23 cellular contexts compared by ENCODE assay signal in genomic region chr2:128427356-128427755, GRCh38.
DNase-seq lines count a peak whose midpoint lies in the region; TF ChIP-seq lines count a peak whose summit lies in the region.
"Had no signal": no experiment of that assay in that cellular context is flagged by ENCODE, and none has a peak within 500 bp of the region (broad histone marks: within the 10 kb centered on the region; RNA-seq: fewer than 3 reads in every experiment).

No MANE protein-coding gene starts in this region.

- H3K27me3 ChIP-seq in sigmoid colon = no peaks in the 10 kb centered on the region
- H3K27me3 ChIP-seq: Peyer's patch, SJSA1 had no signal

- H3K9me3 ChIP-seq in sigmoid colon = peaks cover 0 to 5% (median 0%) of the 10 kb centered on the region in 4 donors
- H3K9me3 ChIP-seq: Peyer's patch, SJSA1 had no signal

- H3K9me3 Mint-ChIP-seq in endothelial cell (ENCODE audit: unreplicated experiment) = no peaks in the 10 kb centered on the region

- intact Hi-C loops in sigmoid colon (cut with DNase I) = no loop called here

- no peak overlapping the region for H3K4me3 ChIP-seq in sigmoid colon
- H3K4me3 ChIP-seq: Peyer's patch, SJSA1 had no signal

- no peaks in the 10 kb centered on the region for H3K4me1 ChIP-seq in sigmoid colon
- H3K4me1 ChIP-seq: Peyer's patch had no signal

- H3K27me3 Mint-ChIP-seq in endothelial cell (ENCODE audit: unreplicated experiment) = no peaks in the 10 kb centered on the region

- WGBS in sigmoid colon, 2 donors = 56 to 78% methylated on average over 5 of the region's 5 CpGs

- peaks cover 4% of the 10 kb centered on the region for H3K4me1 Mint-ChIP-seq in endothelial cell (ENCODE audit: unreplicated experiment)
- H3K4me1 Mint-ChIP-seq: CD8-positive, alpha-beta memory T cell had no signal

- no peak overlapping the region for H3K27ac Mint-ChIP-seq in endothelial cell (ENCODE audit: unreplicated experiment)

- H3K36me3 ChIP-seq in sigmoid colon = no peaks in the 10 kb centered on the region
- H3K36me3 ChIP-seq: Peyer's patch, SJSA1 had no signal

- no peak overlapping the region for H3K27ac ChIP-seq in sigmoid colon
- H3K27ac ChIP-seq: HL-60, Peyer's patch had no signal

- H3K4me3 Mint-ChIP-seq in endothelial cell (ENCODE audit: unreplicated experiment) = peak overlapping the region; percentile 6
- H3K4me3 Mint-ChIP-seq: CD8-positive, alpha-beta memory T cell had no signal

- H3K36me3 Mint-ChIP-seq in endothelial cell (ENCODE audit: low read depth, unreplicated experiment) = no peaks in the 10 kb centered on the region

- TF ChIP-seq EP300 in sigmoid colon (IDR thresholded peaks at IDR 0.05) = no peak

- peak; percentile 50 for DNase-seq in activated effector memory CD4-positive, alpha-beta T cell treated with anti-CD3 and anti-CD28 coated beads, Interleukin-2, amount 50 U/mL, for 16 hours
- DNase-seq in activated effector memory CD4-positive, alpha-beta T cell treated with Interleukin-2 at 50 U/mL for 16 hours = no peak
- peak; percentile 7 for DNase-seq in NCI-H69 (lab: John Stamatoyannopoulos, UW)
- no peak for DNase-seq in endothelial cell (ENCODE audit: low spot score)
- peak; percentile 13 for DNase-seq in sigmoid colon
- no peak for DNase-seq in occipital lobe (lab: John Stamatoyannopoulos, UW)
- DNase-seq in iPS-NIHi7 (ENCODE audit: extremely low spot score) = no peak
- DNase-seq in NCI-H146 treated with DMSO at 0.1 percent for 48 hours (lab: John Stamatoyannopoulos, UW; ENCODE audit: unreplicated experiment) = no peak
- DNase-seq: 8988T; C1 segment of cervical spinal cord; Calu3; CD8-positive, alpha-beta memory T cell; GOT3; KBM-7; NCI-H1105; NCI-H146; NCI-H2029 treated with DMSO at 0.1 percent for 48 hours; NCI-H2171; NCI-H345; NCI-H524 treated with DMSO at 0.1 percent for 48 hours had no signal

- TF ChIP-seq POLR2A in sigmoid colon (IDR thresholded peaks at IDR 0.05) = no peak

- TF ChIP-seq CTCF in endothelial cell (IDR thresholded peaks at IDR 0.05; ENCODE audit: unreplicated experiment) (no peak), sigmoid colon (IDR thresholded peaks at IDR 0.05) (no peak)

Comparison
In these comparisons a context has a peak if more than half of its experiments do, and no peak if none do; other contexts are left out.
1. DNase-seq: peak in activated effector memory CD4-positive, alpha-beta T cell treated with anti-CD3 and anti-CD28 coated beads, Interleukin-2, amount 50 U/mL, for 16 hours (single experiment), NCI-H69 (single experiment) and sigmoid colon (single experiment); none in activated effector memory CD4-positive, alpha-beta T cell treated with Interleukin-2 at 50 U/mL for 16 hours (single experiment), endothelial cell (single experiment), occipital lobe (single experiment), iPS-NIHi7 (single experiment) and NCI-H146 treated with DMSO at 0.1 percent for 48 hours (single experiment).